Comparison of ENCODE assay signal across 15 cellular contexts in the genomic region with DNA sequence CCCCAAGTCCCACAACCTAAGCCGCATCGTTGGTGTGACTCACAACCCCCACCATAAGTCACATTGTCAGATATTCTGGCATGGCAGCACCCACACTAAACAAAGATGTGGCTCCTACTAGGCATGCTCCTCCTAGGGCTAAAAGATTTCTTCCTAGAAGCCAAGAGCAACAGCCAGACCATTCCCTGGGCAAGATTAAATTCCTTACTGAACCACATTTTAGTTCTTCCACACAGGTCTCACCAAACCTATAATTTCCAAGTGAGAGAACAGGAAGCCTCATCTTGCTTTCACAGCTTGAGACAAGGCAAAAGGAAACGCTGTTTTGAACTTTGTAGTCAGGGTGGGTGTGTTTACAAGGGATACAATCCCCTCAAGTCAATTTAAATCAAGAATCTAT.
DNase-seq lines count a peak whose midpoint lies in the region; ATAC-seq and TF ChIP-seq lines count a peak whose summit lies in the region.
"Had no signal": no experiment of that assay in that cellular context is flagged by ENCODE, and none has a peak within 500 bp of the region (broad histone marks: within the 10 kb centered on the region; RNA-seq: fewer than 3 reads in every experiment).

No MANE protein-coding gene starts in this region.

- DNase-seq in Daoy (ENCODE audit: low read depth) (peak; percentile 17), NCI-H69 (lab: John Stamatoyannopoulos, UW) (peak; percentile 73), fibroblast of the aortic adventitia (ENCODE audit: low read depth) (peak; percentile 22), renal cortical epithelial cell (ENCODE audit: low read depth) (peak; percentile 21), GM03348 (ENCODE audit: low spot score) (no peak), NCI-H2196 treated with DMSO at 0.1 percent for 48 hours (lab: John Stamatoyannopoulos, UW; ENCODE audit: unreplicated experiment) (no peak)
- DNase-seq: COR-L47, DMS153, NCI-H1436, NCI-H2029, NCI-H2171 treated with DMSO at 0.1 percent for 48 hours, NCI-H524 had no signal

- ATAC-seq in GM19023 (IDR thresholded peaks at IDR 0.05; ENCODE audit: unreplicated experiment) = no peak
- ATAC-seq: HCT116 had no signal

- no peak for TF ChIP-seq CTCF in fibroblast of the aortic adventitia (IDR thresholded peaks at IDR 0.05; ENCODE audit: insufficient read depth, low read length)

- no peak overlapping the region for H3K4me3 ChIP-seq in fibroblast of the aortic adventitia (ENCODE audit: low read depth, low read length)
- H3K4me3 ChIP-seq: SJSA1 had no signal

Comparison
In these comparisons a context has a peak if more than half of its experiments do, and no peak if none do; other contexts are left out.
1. DNase-seq: peak in Daoy (single experiment), NCI-H69 (single experiment), fibroblast of the aortic adventitia (single experiment) and renal cortical epithelial cell (single experiment); none in GM03348 (single experiment) and NCI-H2196 treated with DMSO at 0.1 percent for 48 hours (single experiment).